Comparison of ENCODE assay signal across 8 cellular contexts in the genomic region with DNA sequence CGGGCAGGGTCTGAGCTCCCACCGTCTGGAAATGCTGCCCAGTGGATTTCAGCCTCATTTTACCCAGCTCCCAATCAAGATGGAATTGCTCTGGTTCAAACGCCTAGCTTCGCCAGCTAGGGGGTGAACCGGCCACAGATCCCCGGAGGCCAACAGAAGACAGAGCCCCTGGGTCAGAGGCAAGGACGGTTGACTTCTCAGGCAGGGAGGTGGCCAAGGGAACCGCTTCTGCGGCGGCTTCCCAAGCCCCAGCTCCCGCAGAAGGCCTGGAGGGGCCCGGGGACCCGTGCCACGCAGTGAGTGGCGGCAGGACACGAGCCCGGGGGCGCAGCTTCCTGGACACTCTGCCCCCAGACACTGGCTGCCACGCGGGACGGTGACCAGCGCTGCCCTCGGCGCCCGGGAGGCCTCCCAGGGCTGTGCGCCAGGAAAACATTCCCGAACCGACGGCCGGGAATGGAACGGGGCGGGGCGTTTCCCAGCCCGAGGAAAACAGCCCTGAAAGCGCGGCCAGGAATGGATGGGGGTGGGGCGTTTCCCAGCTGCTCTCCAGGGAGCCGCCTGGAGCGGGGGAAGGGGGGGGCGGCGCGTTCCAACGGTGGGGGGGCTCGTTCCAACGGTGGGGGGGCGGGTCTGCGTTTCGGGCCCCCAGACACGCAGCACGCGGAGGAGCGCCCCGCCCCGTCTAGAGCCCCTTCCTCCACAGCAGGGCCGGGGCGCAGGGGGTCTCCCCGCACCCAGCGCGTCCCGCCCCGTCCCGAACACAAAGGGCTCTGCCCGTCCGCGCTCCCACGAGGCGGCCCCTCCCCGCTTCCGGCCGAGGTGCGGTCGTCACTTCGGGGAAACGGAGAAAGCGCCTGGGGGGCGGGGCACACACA.
DNase-seq lines count a peak whose midpoint lies in the region; ATAC-seq lines count a peak whose summit lies in the region.

No MANE protein-coding gene starts in this region.

- H3K27ac ChIP-seq in epithelial cell of prostate (peak overlapping the region; percentile 22), mucosa of rectum (ENCODE audit: low read depth in 2 of 2, low read length in 2 of 2) (peak overlapping the region; percentile 95)

- no peaks in the 10 kb centered on the region for H3K36me3 ChIP-seq in mucosa of rectum (ENCODE audit: control insufficient read depth in 2 of 2, insufficient read depth in 2 of 2, low read length in 2 of 2)

- H3K4me3 ChIP-seq in mucosa of rectum (ENCODE audit: low read length in 2 of 2), result peak overlapping the region; percentile 54 to 56

- peak overlapping the region; percentile 61 to 81 for H3K9ac ChIP-seq in mucosa of rectum (ENCODE audit: low read depth in 1 of 2, low read length in 2 of 2)

- peak; percentile 46 for ATAC-seq in HG02610 (IDR thresholded peaks at IDR 0.05; ENCODE audit: unreplicated experiment)

- peaks cover 0 to 5% of the 10 kb centered on the region in 2 donors for H3K27me3 ChIP-seq in mucosa of rectum (ENCODE audit: control insufficient read depth in 2 of 2, insufficient read depth in 2 of 2, low read length in 2 of 2)

- peaks cover 0 to 1% of the 10 kb centered on the region in 2 donors for H3K9me3 ChIP-seq in mucosa of rectum (ENCODE audit: control insufficient read depth in 2 of 2, low read length in 2 of 2)

- peak; percentile 81 for DNase-seq in DMS 273 (lab: John Stamatoyannopoulos, UW; ENCODE audit: unreplicated experiment)
- peak; percentile 88 for DNase-seq in NCI-H82 (lab: John Stamatoyannopoulos, UW)
- DNase-seq in activated T-cell treated with anti-CD3 and anti-CD28 coated beads, Interleukin-2, amount 50 U/mL, for 1 hour, result peak; percentile 82
- peak; percentile 37 for DNase-seq in epithelial cell of prostate (ENCODE audit: low read depth, low spot score)
- DNase-seq in stimulated activated CD8-positive, alpha-beta memory T cell treated with anti-CD3 and anti-CD28 coated beads, Interleukin-4, amount 100 ng/mL, for 24 hours (ENCODE audit: low read depth), result peak; percentile 79
- no peak for DNase-seq in RPMI8226

- peaks cover 15 to 22% of the 10 kb centered on the region in 2 donors for H3K4me1 ChIP-seq in mucosa of rectum (ENCODE audit: control insufficient read depth in 2 of 2, insufficient read depth in 2 of 2, low read length in 2 of 2)
